Comparison of ENCODE assay signal across 8 cellular contexts in the genomic region with DNA sequence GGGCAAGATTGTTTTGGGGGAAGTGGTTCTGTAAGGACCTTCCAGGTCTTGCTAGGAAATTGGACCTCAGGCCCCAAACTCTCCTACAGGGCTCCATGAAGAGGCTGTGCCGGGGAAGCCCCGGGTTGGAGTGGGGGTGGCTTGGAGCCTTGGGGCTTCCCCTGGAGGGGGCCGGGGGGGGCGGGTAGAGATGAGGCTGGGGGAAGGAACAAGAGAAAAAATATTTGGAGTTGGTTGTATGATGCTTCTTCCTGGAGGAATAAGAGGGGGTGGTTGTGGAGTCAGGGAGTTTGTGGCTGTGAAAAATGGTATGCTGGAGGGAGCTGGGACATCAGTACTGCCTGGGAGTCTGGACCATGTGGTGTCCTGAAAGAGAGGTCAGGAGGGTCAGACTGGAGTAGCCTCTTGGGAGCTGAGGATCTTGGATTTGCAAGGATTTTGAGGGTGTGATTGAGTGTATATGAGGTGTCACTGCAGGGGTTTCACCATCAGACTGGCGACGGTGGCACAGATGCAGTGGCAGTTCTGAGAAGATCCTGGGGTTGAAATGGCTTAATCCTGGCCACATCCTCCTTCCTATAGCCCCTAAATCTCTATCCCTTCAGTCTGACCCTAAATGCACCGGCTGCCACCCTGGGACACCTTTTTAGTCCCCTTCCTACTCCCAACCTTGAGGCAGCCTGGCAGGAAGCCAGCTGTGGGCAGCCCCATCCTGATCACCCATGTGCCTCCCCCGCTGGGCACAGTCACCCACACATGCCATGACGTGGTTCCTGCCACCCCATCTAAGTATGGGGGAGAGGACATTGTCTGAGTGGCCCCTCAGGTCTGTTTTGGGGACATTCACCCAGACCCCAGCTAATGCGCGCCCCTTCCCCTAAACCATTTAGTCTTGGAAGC. TPM values are rescaled to one million over a fixed set of nuclear protein-coding genes. Genes with fewer than 3 reads are reported as not detected.
DNase-seq lines count a peak whose midpoint lies in the region; ATAC-seq and TF ChIP-seq lines count a peak whose summit lies in the region.

No MANE protein-coding gene starts in this region.

- peak overlapping the region; percentile 91 to 98 (median 96) for H3K4me3 Mint-ChIP-seq in CD4-positive, alpha-beta memory T cell
- peak overlapping the region; percentile 96 for H3K4me3 Mint-ChIP-seq in T-helper 2 cell treated with Interferon-gamma antibody and Interleukin-4, amounts not matched to agents 5 μg/mL and 100 μg/mL, for 36 hours
- H3K4me3 Mint-ChIP-seq in nephron progenitor cell, result peak overlapping the region; percentile 92

- peaks cover 0 to 41% of the 10 kb centered on the region in 2 donors for H3K36me3 Mint-ChIP-seq in CD4-positive, alpha-beta memory T cell
- H3K36me3 Mint-ChIP-seq in T-helper 2 cell treated with Interferon-gamma antibody and Interleukin-4, amounts not matched to agents 5 μg/mL and 100 μg/mL, for 36 hours (ENCODE audit: low read depth), result peaks cover 26% of the 10 kb centered on the region
- no peaks in the 10 kb centered on the region for H3K36me3 Mint-ChIP-seq in nephron progenitor cell (ENCODE audit: low read depth)

- dilution Hi-C loops in mammary epithelial cell (cut with HindIII; ENCODE audit: low sequenced_read_pairs), result loop anchor here (5.0 kb wide), 2 partner anchors 53 to 222 kb away; no protein-coding TSS in a partner anchor

- peaks cover 54 to 93% (median 69%) of the 10 kb centered on the region in 4 donors for H3K4me1 Mint-ChIP-seq in CD4-positive, alpha-beta memory T cell
- H3K4me1 Mint-ChIP-seq in T-helper 2 cell treated with Interferon-gamma antibody and Interleukin-4, amounts not matched to agents 5 μg/mL and 100 μg/mL, for 36 hours (ENCODE audit: low read depth), result peaks cover 68% of the 10 kb centered on the region
- peaks cover 74% of the 10 kb centered on the region for H3K4me1 Mint-ChIP-seq in nephron progenitor cell

- H3K9me3 Mint-ChIP-seq in CD4-positive, alpha-beta memory T cell, result peaks cover 0 to 3% (median 0%) of the 10 kb centered on the region in 8 donors
- no peaks in the 10 kb centered on the region for H3K9me3 Mint-ChIP-seq in T-helper 2 cell treated with Interferon-gamma antibody and Interleukin-4, amounts not matched to agents 5 μg/mL and 100 μg/mL, for 36 hours
- H3K9me3 Mint-ChIP-seq in nephron progenitor cell, result no peaks in the 10 kb centered on the region

- CTCF ChIA-PET in CD4-positive, alpha-beta memory T cell (lab: Charles Lee; ENCODE audit: partially characterized antibody), result interaction anchor here (0.8 to 18.7 kb wide), 11 partner anchors 8 to 241 kb away, joined by 3 to 252 read pairs (median 6); a partner anchor contains a TSS
- CTCF ChIA-PET in mammary epithelial cell (lab: Charles Lee; ENCODE audit: low non-redundant PET), result no interaction called here

- BruUV-seq in mammary epithelial cell (replicated peaks; lab: Mats Ljungman, UMichigan), result no TSS peak

- H3K27me3 ChIP-seq in CD4-positive, alpha-beta memory T cell (ENCODE audit: insufficient read depth, low read length), result no peaks in the 10 kb centered on the region
- H3K27me3 ChIP-seq in mammary epithelial cell (ENCODE audit: insufficient read depth, low read length) (no peaks in the 10 kb centered on the region), upper lobe of right lung (no peaks in the 10 kb centered on the region)

- H2AFZ ChIP-seq in mammary epithelial cell (ENCODE audit: low read depth, low read length), result no peak overlapping the region

- no peaks in the 10 kb centered on the region for H3K9me3 ChIP-seq in CD4-positive, alpha-beta memory T cell (ENCODE audit: control insufficient read depth in 1 of 2, low read length in 2 of 2)
- no peaks in the 10 kb centered on the region for H3K9me3 ChIP-seq in mammary epithelial cell (replicated peaks; ENCODE audit: insufficient read depth, low read length)
- H3K9me3 ChIP-seq in upper lobe of right lung, result no peaks in the 10 kb centered on the region

- peak overlapping the region; percentile 99 for H3K27ac ChIP-seq in CD4-positive, alpha-beta memory T cell (ENCODE audit: low read depth, low read length)
- H3K27ac ChIP-seq in mammary epithelial cell (ENCODE audit: insufficient read depth, low read depth, low read length), result no peak overlapping the region
- H3K27ac ChIP-seq in upper lobe of right lung, result peak overlapping the region; percentile 98

- intact Hi-C loops in CD4-positive, alpha-beta memory T cell (cut with micrococcal nuclease), result loop anchor here (2.0 to 5.0 kb wide), 3 partner anchors 33 to 548 kb away; a partner anchor contains a TSS
- intact Hi-C loops in mammary epithelial cell (cut with micrococcal nuclease), result loop anchor here (2.0 to 10.0 kb wide), 2 partner anchors 17 to 295 kb away; no protein-coding TSS in a partner anchor
- intact Hi-C loops in upper lobe of right lung (cut with DNase I), result no loop called here

- no peak for ATAC-seq in upper lobe of right lung
- ATAC-seq in HG02840 (IDR thresholded peaks at IDR 0.05; ENCODE audit: low FRiP score, unreplicated experiment), result no peak

- no peak overlapping the region for H3K9ac ChIP-seq in mammary epithelial cell (ENCODE audit: insufficient read depth, low read length)

- 53% methylated on average over 7 of the region's 11 CpGs for WGBS in mammary epithelial cell (ENCODE audit: low coverage, missing lambda C conversion rate)

- H3K79me2 ChIP-seq in mammary epithelial cell (ENCODE audit: insufficient read depth, low read length), result peaks cover 69% of the 10 kb centered on the region

- H4K20me1 ChIP-seq in mammary epithelial cell (ENCODE audit: insufficient read depth, low read length), result no peaks in the 10 kb centered on the region

- DNase-seq in CD4-positive, alpha-beta memory T cell, result peak; percentile 80 to 94 (median 82)
- peak; percentile 52 for DNase-seq in T-helper 2 cell treated with Interferon-gamma antibody and Interleukin-4, amounts not matched to agents 5 μg/mL and 100 μg/mL, for 36 hours (ENCODE audit: low spot score)
- DNase-seq in mammary epithelial cell (no peak), nephron progenitor cell (no peak), upper lobe of right lung (peak; percentile 85), SK-N-DZ (ENCODE audit: low spot score) (no peak), GM13977 (ENCODE audit: low spot score) (no peak)

- peak overlapping the region; percentile 96 to 100 (median 99) for H3K27ac Mint-ChIP-seq in CD4-positive, alpha-beta memory T cell
- H3K27ac Mint-ChIP-seq in T-helper 2 cell treated with Interferon-gamma antibody and Interleukin-4, amounts not matched to agents 5 μg/mL and 100 μg/mL, for 36 hours, result peak overlapping the region; percentile 96
- H3K27ac Mint-ChIP-seq in nephron progenitor cell, result peak overlapping the region; percentile 93

- TF ChIP-seq CTCF in mammary epithelial cell (conservative IDR thresholded peaks at IDR 0.05 in 1 of 2, IDR thresholded peaks at IDR 0.05 in 1 of 2; ENCODE audit: extremely low read depth in 1 of 2, insufficient read depth in 1 of 2, low read depth in 1 of 2, low read length in 2 of 2), result no peak
- no peak for TF ChIP-seq CTCF in nephron progenitor cell (IDR thresholded peaks at IDR 0.05)
- no peak for TF ChIP-seq CTCF in upper lobe of right lung (IDR thresholded peaks at IDR 0.05)
- no peak for TF ChIP-seq CTCF in GM13977 (IDR thresholded peaks at IDR 0.05; ENCODE audit: extremely low read depth, insufficient read depth, missing control alignments)

- H3K36me3 ChIP-seq in CD4-positive, alpha-beta memory T cell (ENCODE audit: insufficient read depth, low read length), result no peaks in the 10 kb centered on the region
- H3K36me3 ChIP-seq in mammary epithelial cell (ENCODE audit: insufficient read depth, low read length), result no peaks in the 10 kb centered on the region
- H3K36me3 ChIP-seq in upper lobe of right lung, result no peaks in the 10 kb centered on the region

- peaks cover 1 to 3% of the 10 kb centered on the region in 2 donors for H3K27me3 Mint-ChIP-seq in CD4-positive, alpha-beta memory T cell
- H3K27me3 Mint-ChIP-seq in T-helper 2 cell treated with Interferon-gamma antibody and Interleukin-4, amounts not matched to agents 5 μg/mL and 100 μg/mL, for 36 hours (ENCODE audit: low read depth), result peaks cover 2% of the 10 kb centered on the region
- peaks cover 16% of the 10 kb centered on the region for H3K27me3 Mint-ChIP-seq in nephron progenitor cell (ENCODE audit: low read depth, poor library complexity)

- in situ Hi-C loops in mammary epithelial cell (cut with MboI; ENCODE audit: low sequenced_read_pairs in 2 of 2) (no loop called here), GM13977 (cut with MboI; ENCODE audit: low pct_unique_long_range_greater_than_20kb, low sequenced_read_pairs, unreplicated experiment) (no loop called here)

- H3K4me2 ChIP-seq in mammary epithelial cell (ENCODE audit: insufficient read depth, low read depth, low read length), result peak overlapping the region; percentile 94

- POLR2A ChIA-PET in CD4-positive, alpha-beta memory T cell (lab: Charles Lee; ENCODE audit: partially characterized antibody), result interaction anchor here (0.9 to 37.1 kb wide), 11 partner anchors 2 to 288 kb away, joined by 3 to 1054 read pairs (median 4); a partner anchor contains a TSS

- peaks cover 83% of the 10 kb centered on the region for H3K4me1 ChIP-seq in CD4-positive, alpha-beta memory T cell (ENCODE audit: insufficient read depth, low read length)
- H3K4me1 ChIP-seq in mammary epithelial cell (ENCODE audit: insufficient read depth, low read length) (peaks cover 69% of the 10 kb centered on the region), upper lobe of right lung (peaks cover 74% of the 10 kb centered on the region)

- H3K4me3 ChIP-seq in CD4-positive, alpha-beta memory T cell (ENCODE audit: low read length in 2 of 2), result peak overlapping the region; percentile 80 to 91
- peak overlapping the region in 2 of 3 experiments; percentile 77 to 81 for H3K4me3 ChIP-seq in mammary epithelial cell (replicated peaks in 1 of 3; ENCODE audit: insufficient read depth in 1 of 3, low read depth in 2 of 3, low read length in 3 of 3)
- H3K4me3 ChIP-seq in upper lobe of right lung, result peak overlapping the region; percentile 100

RNA-seq across cellular contexts. Expression of a gene that starts 10.9 kb away (rescaled TPM):
- total RNA-seq in CD4-positive, alpha-beta memory T cell, result 10 to 100 TPM; 54.1 to 54.5 TPM
- 10 to 100 TPM in 1 of 2 donors, 1 to 10 TPM in 1; 5.1 to 20.7 TPM for polyA plus RNA-seq in CD4-positive, alpha-beta memory T cell
- 10 to 100 TPM; 12.7 to 26.6 TPM for total RNA-seq in mammary epithelial cell
- polyA plus RNA-seq in mammary epithelial cell, result 6.9 TPM
- 18.5 TPM for polyA minus RNA-seq in mammary epithelial cell
- 69.7 TPM for total RNA-seq in upper lobe of right lung
- 42.3 and 43.5 TPM in 2 replicates for polyA plus RNA-seq in SK-N-DZ (2014; cell fraction: cytosol; rRNA removed)
- polyA plus RNA-seq in SK-N-DZ (2014; cell fraction: nucleus; rRNA removed), result 27.0 and 42.6 TPM in 2 replicates

RNA-seq across cellular contexts. Expression of a gene that starts 32.2 kb away (rescaled TPM):
- 1 to 10 TPM in 1 of 2 experiments, under 1 TPM in 1; 0.72 to 2.1 TPM for total RNA-seq in CD4-positive, alpha-beta memory T cell
- under 1 TPM; 0.61 to 0.87 TPM for polyA plus RNA-seq in CD4-positive, alpha-beta memory T cell
- total RNA-seq in mammary epithelial cell, result 10 to 100 TPM in 1 of 2 donors, 1 to 10 TPM in 1; 5.2 to 61.8 TPM
- polyA plus RNA-seq in mammary epithelial cell, result 53.9 TPM
- polyA minus RNA-seq in mammary epithelial cell, result 22.7 TPM
- 1.4 TPM for total RNA-seq in upper lobe of right lung
- polyA plus RNA-seq in SK-N-DZ (2014; cell fraction: cytosol; rRNA removed), result 87.3 and 102 TPM in 2 replicates
- 47.1 and 49.5 TPM in 2 replicates for polyA plus RNA-seq in SK-N-DZ (2014; cell fraction: nucleus; rRNA removed)

RNA-seq across cellular contexts. Expression of a gene that starts 44.6 kb away (rescaled TPM):
- total RNA-seq in CD4-positive, alpha-beta memory T cell, result not detected
- not detected for polyA plus RNA-seq in CD4-positive, alpha-beta memory T cell
- total RNA-seq in mammary epithelial cell (under 1 TPM in 1 of 2 donors, not detected in 1; 0.67 TPM), upper lobe of right lung (2.8 TPM)
- polyA plus RNA-seq in mammary epithelial cell, result not detected
- polyA minus RNA-seq in mammary epithelial cell, result 0.57 TPM
- polyA plus RNA-seq in SK-N-DZ (2014; cell fraction: cytosol; rRNA removed), result 0.30 TPM in 1 of 2 replicates, not detected in the other
- not detected in 2 replicates for polyA plus RNA-seq in SK-N-DZ (2014; cell fraction: nucleus; rRNA removed)

Comparison
In these comparisons a context has a peak if more than half of its experiments do, and no peak if none do; other contexts are left out.
1. DNase-seq: peak in CD4-positive, alpha-beta memory T cell (5 of 5), T-helper 2 cell treated with Interferon-gamma antibody and Interleukin-4, amounts not matched to agents 5 μg/mL and 100 μg/mL, for 36 hours (single experiment) and upper lobe of right lung (single experiment); none in mammary epithelial cell (single experiment), nephron progenitor cell (single experiment), SK-N-DZ (single experiment) and GM13977 (single experiment).
2. Peak in every context shown above with its lines, with median percentiles within 50 percentile points of each other: H3K4me3 ChIP-seq, H3K27ac Mint-ChIP-seq and H3K4me3 Mint-ChIP-seq.